ENCODE assay signal across 8 cellular contexts in genomic region chr2:110677530-110678456, GRCh38. TPM values are rescaled to one million over a fixed set of nuclear protein-coding genes. Genes with fewer than 3 reads are reported as not detected.
DNase-seq lines count a peak whose midpoint lies in the region; ATAC-seq, FAIRE-seq and TF ChIP-seq lines count a peak whose summit lies in the region.

Gene BUB1 (minus strand): TSS chr2:110678063. CDS start chr2:110677995, 68 bp downstream.

- H3K79me2 ChIP-seq in HepG2 (ENCODE audit: insufficient read depth, low read length): peaks cover 34% of the 10 kb centered on the region

- no TSS peak for BruUV-seq in HepG2 (replicated peaks; lab: Mats Ljungman, UMichigan)

- WGBS in HepG2 (ENCODE audit: low lambda C conversion rate): under 1% methylated on average over 53 of the region's 58 CpGs

- H3K9me3 ChIP-seq in HepG2 (ENCODE audit: low read length): no peaks in the 10 kb centered on the region

- no peak for TF ChIP-seq RAD21 in HepG2 (CRISPR knock-in tag; IDR thresholded peaks at IDR 0.05)

- H3K27ac ChIP-seq in HepG2 (ENCODE audit: extremely low read length, insufficient read depth, low read length): peak within 1 kb of the TSS; percentile 69

- peak; percentile 44 to 96 (median 91) for DNase-seq in C1 segment of cervical spinal cord (lab: John Stamatoyannopoulos, UW)
- DNase-seq in NCI-H748 treated with DMSO at 0.1 percent for 48 hours (lab: John Stamatoyannopoulos, UW): peak; percentile 79
- peak; percentile 88 to 94 for DNase-seq in activated CD4-positive, alpha-beta T cell treated with anti-CD3 and anti-CD28 coated beads, Interleukin-2, amount 50 U/mL, for 24 hours (ENCODE audit: low read depth in 1 of 2, low spot score in 1 of 2)
- peak; percentile 98 for DNase-seq in dermis blood vessel endothelial cell
- peak; percentile 97 for DNase-seq in HepG2 (ENCODE audit: low spot score)
- peak; percentile 94 for DNase-seq in stimulated activated CD4-positive, alpha-beta T cell treated with anti-CD3 and anti-CD28 coated beads, Interleukin-4, amount 100 ng/mL, for 1 hour

- peak within 1 kb of the TSS; percentile 76 for H3K9ac ChIP-seq in HepG2 (ENCODE audit: insufficient read depth, low read depth, low read length)

- no peak for TF ChIP-seq EP300 in HepG2 (IDR thresholded peaks at IDR 0.05; ENCODE audit: low read depth in 2 of 2, low read length in 2 of 2)
- TF ChIP-seq EP300 in HepG2 (CRISPR knock-in tag; IDR thresholded peaks at IDR 0.05; ENCODE audit: borderline replicate concordance): no peak

- H3K4me3 ChIP-seq in HepG2 (replicated peaks in 1 of 3; ENCODE audit: insufficient read depth in 1 of 3, low read depth in 2 of 3, low read length in 3 of 3): peak within 1 kb of the TSS; percentile 70 to 96 (median 85)

- ATAC-seq in GM19372 (IDR thresholded peaks at IDR 0.05; ENCODE audit: low read depth, unreplicated experiment) (peak; percentile 71), HG03558 (IDR thresholded peaks at IDR 0.05; ENCODE audit: extremely low read depth, unreplicated experiment) (peak; percentile 30), HepG2 (peak; percentile 98)

- TF ChIP-seq POLR2A in HepG2 (IDR thresholded peaks at IDR 0.05; ENCODE audit: insufficient read depth in 1 of 2, low read depth in 2 of 2, low read length in 2 of 2): peak; percentile 81 to 94

- peaks cover 34% of the 10 kb centered on the region for H3K4me1 ChIP-seq in HepG2 (ENCODE audit: insufficient read depth, low read length)

- intact Hi-C loops in HepG2 (cut with micrococcal nuclease; ENCODE audit: unreplicated experiment): no loop called here

- peak within 1 kb of the TSS; percentile 94 for H3K4me2 ChIP-seq in HepG2 (ENCODE audit: low read depth, low read length)

- H2AFZ ChIP-seq in HepG2 (ENCODE audit: low read length): peak within 1 kb of the TSS; percentile 80

- in situ Hi-C loops in HepG2 (cut with HindIII; ENCODE audit: extremely low pct_ligation_motif_present, low pct_unique_long_range_greater_than_20kb): no loop called here

- peaks cover 0 to 16% of the 10 kb centered on the region in 2 experiments; a peak in 3 of 5 replicates for H3K27me3 ChIP-seq in HepG2 (ENCODE audit: control insufficient read depth in 1 of 2, insufficient read depth in 2 of 2, low read length in 2 of 2)

- FAIRE-seq in HepG2 (lab: Jason Lieb, UNC): peak; percentile 77

- POLR2A ChIA-PET in HepG2 (lab: Yijun Ruan, JAX): interaction anchor here (1.0 kb wide), 1 partner anchor 8 kb away, joined by 3 read pairs; no protein-coding TSS in a partner anchor

- no peak for TF ChIP-seq CTCF in HepG2 (CRISPR knock-in tag; IDR thresholded peaks at IDR 0.05)

- H3K36me3 ChIP-seq in HepG2 (replicated peaks in 1 of 2; ENCODE audit: control insufficient read depth in 1 of 2, insufficient read depth in 2 of 2, low read length in 2 of 2): peaks cover 7 to 19% of the 10 kb centered on the region in 2 experiments

- CTCF ChIA-PET in HepG2 (lab: Yijun Ruan, JAX; ENCODE audit: low intra/inter-chr PET ratio, low total read pairs): interaction anchor here (0.8 kb wide), 1 partner anchor 97 kb away, joined by 3 read pairs; no protein-coding TSS in a partner anchor

- H4K20me1 ChIP-seq in HepG2 (ENCODE audit: insufficient read depth, low read length): no peaks in the 10 kb centered on the region

TF ChIP-seq in HepG2, 621 proteins besides CTCF, POLR2A, EP300 and RAD21 (continues in another document):
- TF ChIP-seq REPIN1 (CRISPR knock-in tag; IDR thresholded peaks at IDR 0.05; ENCODE audit: borderline replicate concordance, low read depth): peak; percentile 86; the same call in 1 of the 2 replicates
- 0 out of 2 replicates have a peak, but pooled peaks have one; percentile 8 for TF ChIP-seq ZNF142 (CRISPR knock-in tag; IDR thresholded peaks at IDR 0.05)
- no peak for TF ChIP-seq ZNF615 (CRISPR knock-in tag; IDR thresholded peaks at IDR 0.05; ENCODE audit: borderline replicate concordance)
- TF ChIP-seq KAT8 (CRISPR knock-in tag; IDR thresholded peaks at IDR 0.05): peak; percentile 75
- no peak for TF ChIP-seq ZNF282 (IDR thresholded peaks at IDR 0.05; ENCODE audit: partially characterized antibody)
- peak; percentile 67; the same call in 1 of the 2 replicates for TF ChIP-seq MYPOP (CRISPR knock-in tag; IDR thresholded peaks at IDR 0.05)
- TF ChIP-seq MTF2 (CRISPR knock-in tag; IDR thresholded peaks at IDR 0.05; ENCODE audit: borderline replicate concordance): no peak
- TF ChIP-seq ZBTB7B (CRISPR knock-in tag; IDR thresholded peaks at IDR 0.05): peak; percentile 15; the same call in 1 of the 2 replicates
- TF ChIP-seq MATR3 (CRISPR knock-in tag; IDR thresholded peaks at IDR 0.05): no peak

RNA-seq across cellular contexts. Expression of gene BUB1, which starts in this region (rescaled TPM):
- 14.5 and 62.7 TPM in 2 replicates for total RNA-seq in dermis blood vessel endothelial cell
- total RNA-seq in HepG2 (2016; rRNA removed; fragmentation: Illumina TruSeq; extraction: Trizol): 52.6 and 84.1 TPM in 2 replicates
- total RNA-seq in HepG2 (2016; cell fraction: cytosol; rRNA removed; fragmentation: Illumina TruSeq; extraction: Trizol; ENCODE audit: low read depth): 14.4 and 21.2 TPM in 2 replicates
- 53.4 and 80.3 TPM in 2 replicates for total RNA-seq in HepG2 (2016; cell fraction: insoluble cytoplasmic fraction; rRNA removed; fragmentation: Illumina TruSeq; extraction: Trizol)
- total RNA-seq in HepG2 (2016; cell fraction: membrane; rRNA removed; fragmentation: Illumina TruSeq; extraction: Trizol): 21.2 and 25.6 TPM in 2 replicates
- 62.6 and 67.1 TPM in 2 replicates for total RNA-seq in HepG2 (2016; cell fraction: nucleus; rRNA removed; fragmentation: Illumina TruSeq; extraction: Trizol)
- 15.2 and 27.8 TPM in 2 replicates for polyA plus RNA-seq in HepG2 (2011; rRNA removed)
- polyA plus RNA-seq in HepG2 (2011; cell fraction: cytosol; rRNA removed): 12.7 and 14.5 TPM in 2 replicates
- polyA plus RNA-seq in HepG2 (2011; cell fraction: nucleus; rRNA removed): 11.0 and 14.9 TPM in 2 replicates
- 12.0 and 29.8 TPM in 2 replicates for polyA plus RNA-seq in HepG2 (2012)
- 6.3 and 8.5 TPM in 2 replicates for polyA plus RNA-seq in HepG2 (2016; cell fraction: cytosol; fragmentation: Illumina TruSeq; extraction: Trizol; ENCODE audit: low read depth)
- 66.9 and 69.6 TPM in 2 replicates for polyA plus RNA-seq in HepG2 (2016; cell fraction: insoluble cytoplasmic fraction; fragmentation: Illumina TruSeq; extraction: Trizol; ENCODE audit: low read depth)
- 8.4 and 12.9 TPM in 2 replicates for polyA plus RNA-seq in HepG2 (2016; cell fraction: membrane; fragmentation: Illumina TruSeq; extraction: Trizol; ENCODE audit: low read depth)
- polyA plus RNA-seq in HepG2 (2016; cell fraction: nucleus; fragmentation: Illumina TruSeq; extraction: Trizol; ENCODE audit: insufficient read depth, low read depth): 38.8 and 40.6 TPM in 2 replicates
- polyA minus RNA-seq in HepG2 (2011; rRNA and poly(A)+ RNA removed; ENCODE audit: low replicate concordance): 37.0 and 58.7 TPM in 2 replicates
- polyA minus RNA-seq in HepG2 (2011; cell fraction: cytosol; rRNA and poly(A)+ RNA removed): 18.4 and 31.0 TPM in 2 replicates
- 74.3 and 94.2 TPM in 2 replicates for polyA minus RNA-seq in HepG2 (2011; cell fraction: nucleus; rRNA and poly(A)+ RNA removed)

Comparison
In these comparisons a context has a peak if more than half of its experiments do, and no peak if none do; other contexts are left out.
1. Peak in every context shown above with its lines: DNase-seq, ATAC-seq, H3K4me3 ChIP-seq and H3K27ac ChIP-seq.
2. ATAC-seq: peak in every context shown above with its lines; median percentile 98 in HepG2; 71 in GM19372; 30 in HG03558.